Comparison of ENCODE assay signal across 18 cellular contexts in the genomic region with DNA sequence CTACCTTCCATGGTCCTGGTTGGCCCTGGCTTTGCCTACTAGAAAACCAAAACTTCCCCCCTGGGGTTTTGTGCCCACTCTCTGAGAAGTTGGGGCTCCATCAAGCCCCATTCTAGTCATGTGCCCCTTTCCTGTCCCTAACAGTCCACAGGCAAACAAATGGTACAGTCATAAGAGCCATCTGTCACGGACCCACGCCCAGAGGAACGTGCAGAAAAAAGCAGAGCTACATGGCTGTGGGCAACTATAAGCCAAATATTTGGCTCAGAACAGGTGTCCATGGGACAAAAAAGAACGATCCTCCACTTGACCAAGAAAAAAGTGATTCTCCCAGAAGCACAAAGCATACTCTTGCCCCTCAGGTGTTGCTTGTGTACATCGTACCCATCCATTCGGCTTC. TPM values are rescaled to one million over a fixed set of nuclear protein-coding genes. Genes with fewer than 3 reads are reported as not detected.
DNase-seq lines count a peak whose midpoint lies in the region; ATAC-seq, FAIRE-seq and TF ChIP-seq lines count a peak whose summit lies in the region.
"Had no signal": no experiment of that assay in that cellular context is flagged by ENCODE, and none has a peak within 500 bp of the region (broad histone marks: within the 10 kb centered on the region; RNA-seq: fewer than 3 reads in every experiment).

No MANE protein-coding gene starts in this region.

- H3K27ac Mint-ChIP-seq in stimulated activated naive CD8-positive, alpha-beta T cell treated with anti-CD3 and anti-CD28 coated beads, Interleukin-15, amount 100 ng/mL, for 72 hours: peak overlapping the region; percentile 11 to 71
- H3K27ac Mint-ChIP-seq in brain: peak overlapping the region in 4 of 5 experiments; percentile 35 to 90 (median 68)
- H3K27ac Mint-ChIP-seq in nephron: peak overlapping the region; percentile 34 to 69 (median 60)
- H3K27ac Mint-ChIP-seq: activated B cell treated with CpG ODN at 0.5 μM for 24 hours had no signal

- peaks cover 22% of the 10 kb centered on the region for H3K36me3 Mint-ChIP-seq in brain
- H3K36me3 Mint-ChIP-seq in nephron (ENCODE audit: low read depth): peaks cover 24% of the 10 kb centered on the region

- TF ChIP-seq CTCF in brain (conservative IDR thresholded peaks at IDR 0.05) (no peak), nephron (IDR thresholded peaks at IDR 0.05; ENCODE audit: unreplicated experiment in 3 of 3) (no peak), D721Med (IDR thresholded peaks at IDR 0.05; ENCODE audit: insufficient read depth, missing control alignments) (no peak)

- H3K4me3 Mint-ChIP-seq in stimulated activated naive CD8-positive, alpha-beta T cell treated with anti-CD3 and anti-CD28 coated beads, Interleukin-15, amount 100 ng/mL, for 72 hours: no peak overlapping the region
- H3K4me3 Mint-ChIP-seq in brain (no peak overlapping the region), nephron (no peak overlapping the region)
- H3K4me3 Mint-ChIP-seq: activated B cell treated with CpG ODN at 0.5 μM for 24 hours; activated naive CD8-positive, alpha-beta T cell; naive thymus-derived CD4-positive, alpha-beta T cell had no signal

- no peaks in the 10 kb centered on the region for H3K4me1 Mint-ChIP-seq in stimulated activated naive CD8-positive, alpha-beta T cell treated with anti-CD3 and anti-CD28 coated beads, Interleukin-15, amount 100 ng/mL, for 72 hours
- H3K4me1 Mint-ChIP-seq in brain: no peaks in the 10 kb centered on the region
- peaks cover 8% of the 10 kb centered on the region for H3K4me1 Mint-ChIP-seq in nephron
- H3K4me1 Mint-ChIP-seq: activated B cell treated with CpG ODN at 0.5 μM for 24 hours; naive thymus-derived CD4-positive, alpha-beta T cell had no signal

- no peaks in the 10 kb centered on the region for H3K9me3 Mint-ChIP-seq in stimulated activated naive CD8-positive, alpha-beta T cell treated with anti-CD3 and anti-CD28 coated beads, Interleukin-15, amount 100 ng/mL, for 72 hours
- no peaks in the 10 kb centered on the region for H3K9me3 Mint-ChIP-seq in brain
- H3K9me3 Mint-ChIP-seq in nephron: no peaks in the 10 kb centered on the region
- H3K9me3 Mint-ChIP-seq: activated B cell treated with CpG ODN at 0.5 μM for 24 hours; naive thymus-derived CD4-positive, alpha-beta T cell had no signal

- no peaks in the 10 kb centered on the region for H3K27me3 Mint-ChIP-seq in stimulated activated naive CD8-positive, alpha-beta T cell treated with anti-CD3 and anti-CD28 coated beads, Interleukin-15, amount 100 ng/mL, for 72 hours
- H3K27me3 Mint-ChIP-seq in brain (no peaks in the 10 kb centered on the region), nephron (ENCODE audit: low read depth) (no peaks in the 10 kb centered on the region)
- H3K27me3 Mint-ChIP-seq: activated B cell treated with CpG ODN at 0.5 μM for 24 hours; activated naive CD8-positive, alpha-beta T cell; naive thymus-derived CD4-positive, alpha-beta T cell had no signal

- TF ChIP-seq POLR2A in GM12891 (IDR thresholded peaks at IDR 0.05; ENCODE audit: low read depth, low read length): no peak

- ATAC-seq in stimulated activated naive CD8-positive, alpha-beta T cell treated with anti-CD3 and anti-CD28 coated beads, Interleukin-15, amount 100 ng/mL, for 72 hours: no peak
- ATAC-seq in stimulated activated naive CD8-positive, alpha-beta T cell treated with anti-CD3 and anti-CD28 coated beads, Interleukin-15, Interleukin-2, amounts not matched to agents 100 U/mL and 50 U/mL, for 24 hours: no peak
- ATAC-seq: naive thymus-derived CD4-positive, alpha-beta T cell; upper lobe of right lung had no signal

- DNase-seq in stimulated activated naive CD8-positive, alpha-beta T cell treated with anti-CD3 and anti-CD28 coated beads, Interleukin-15, amount 100 ng/mL, for 72 hours: no peak
- no peak for DNase-seq in stimulated activated naive CD8-positive, alpha-beta T cell treated with anti-CD3 and anti-CD28 coated beads, Interleukin-15, Interleukin-2, amounts not matched to agents 100 U/mL and 50 U/mL, for 24 hours
- DNase-seq in RCC 7860 (ENCODE audit: low spot score) (no peak), D341Med (ENCODE audit: low spot score) (no peak), GM12891 (ENCODE audit: insufficient read length, low spot score) (no peak), D721Med (ENCODE audit: insufficient read length, low spot score) (no peak)
- DNase-seq: activated B cell treated with CpG ODN at 0.5 μM for 24 hours; naive thymus-derived CD4-positive, alpha-beta T cell; NCI-H1417; NCI-H2081; SHP77 treated with DMSO at 0.1 percent for 48 hours; sigmoid colon; stimulated activated CD4-positive, alpha-beta T cell treated with anti-CD3 and anti-CD28 coated beads, Interleukin-15, amount 100 ng/mL, for 24 hours; SW 1271; upper lobe of right lung had no signal

- FAIRE-seq in RCC 7860 (lab: Jason Lieb, UNC): no peak
- FAIRE-seq in GM12891 (lab: Jason Lieb, UNC): no peak
- no peak for FAIRE-seq in D721Med (lab: Jason Lieb, UNC)

TF ChIP-seq in GM12891, 5 proteins besides CTCF, POLR2A, EP300 and RAD21:
- TF ChIP-seq POLR2AphosphoS5 (IDR thresholded peaks at IDR 0.05; ENCODE audit: low read depth, low read length) (no peak), TAF1 (IDR thresholded peaks at IDR 0.05; ENCODE audit: low read depth, low read length) (no peak), POU2F2 (IDR thresholded peaks at IDR 0.05; ENCODE audit: low read depth, low read length) (no peak), PAX5 (IDR thresholded peaks at IDR 0.05; ENCODE audit: insufficient read depth, low read length, severe bottlenecking) (no peak), SPI1 (IDR thresholded peaks at IDR 0.05; ENCODE audit: low read depth, low read length) (no peak)

RNA-seq across cellular contexts. Expression of gene TRNAU1AP, which starts 14.6 kb away (rescaled TPM):
- 39.2 TPM for polyA plus RNA-seq in brain (ENCODE audit: insufficient read depth, low read depth, low replicate concordance)
- 20.8 TPM for polyA plus RNA-seq in GM12891 (2012; ENCODE audit: low read depth, missing spikeins)

RNA-seq across cellular contexts. Expression of gene RCC1, which starts 32.4 kb away (rescaled TPM):
- 51.1 TPM for polyA plus RNA-seq in brain (ENCODE audit: insufficient read depth, low read depth, low replicate concordance)
- 32.9 TPM for polyA plus RNA-seq in GM12891 (2012; ENCODE audit: low read depth, missing spikeins)

RNA-seq across cellular contexts. Expression of gene RAB42, which starts 53.8 kb away (rescaled TPM):
- 0.97 TPM for polyA plus RNA-seq in brain (ENCODE audit: insufficient read depth, low read depth, low replicate concordance)
- 2.2 TPM for polyA plus RNA-seq in GM12891 (2012; ENCODE audit: low read depth, missing spikeins)
- polyA plus RNA-seq: naive thymus-derived CD4-positive, alpha-beta T cell had no signal
